In genomic region chr17:67648032-67648761, GRCh38 we compare ENCODE assay signal across 1 cellular context.
TF ChIP-seq lines count a peak whose summit lies in the region.

No MANE protein-coding gene starts in this region.

TF ChIP-seq in WTC11, 78 proteins besides CTCF, POLR2A, EP300 and RAD21 (continued from another document):
- TF ChIP-seq ZSCAN18 (CRISPR knock-in tag; IDR thresholded peaks at IDR 0.05) (no peak), MYBL2 (CRISPR knock-in tag; IDR thresholded peaks at IDR 0.05) (no peak), ZNF317 (CRISPR knock-in tag; IDR thresholded peaks at IDR 0.05; ENCODE audit: borderline replicate concordance, low read depth) (no peak), USF2 (CRISPR knock-in tag; IDR thresholded peaks at IDR 0.05) (no peak)
